In the genomic region with DNA sequence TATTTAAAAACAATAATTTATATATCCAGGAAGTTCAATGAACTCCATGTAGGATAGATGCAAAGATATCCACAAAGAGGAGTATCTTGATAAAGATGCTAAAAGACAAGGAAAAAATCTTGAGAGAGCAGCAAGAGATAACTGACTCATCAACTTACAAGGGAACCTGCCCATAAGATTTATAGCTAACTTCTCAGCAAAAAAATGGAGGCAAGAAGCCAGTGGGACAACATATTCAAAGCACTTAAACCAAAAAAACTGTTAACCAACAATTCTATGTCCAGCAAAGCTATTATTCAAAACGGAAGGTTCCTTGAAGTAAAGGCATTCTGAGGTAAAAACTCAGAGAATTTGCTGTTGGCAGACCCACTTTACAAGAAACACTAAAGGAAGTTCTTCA, we compare ENCODE assay signal across 9 cellular contexts.
"Had no signal": no experiment of that assay in that cellular context is flagged by ENCODE, and none has a peak within 500 bp of the region (broad histone marks: within the 10 kb centered on the region; RNA-seq: fewer than 3 reads in every experiment).

No MANE protein-coding gene starts in this region.

- FAIRE-seq: H1, HTR-8/SVneo had no signal

- H3K9ac ChIP-seq: KMS-11 had no signal

- ATAC-seq: GM23338, HCT116 had no signal

- H3K4me3 ChIP-seq: GM23338, HAP-1 had no signal

- H3K4me1 ChIP-seq: HAP-1 had no signal

- H3K9me3 ChIP-seq: HAP-1 had no signal

- H2AFZ ChIP-seq: GM23338 had no signal

- H3K27ac ChIP-seq: KMS-11 had no signal

- H3K4me2 ChIP-seq: GM23338, KMS-11 had no signal

- DNase-seq: H7, IMR-90, KBM-7 had no signal
